Comparison of ENCODE assay signal across 2 cellular contexts in genomic region chr20:57110121-57111027, GRCh38.
TF ChIP-seq lines count a peak whose summit lies in the region.
"Not testable (repeated sequence)": the region's sequence is repeated elsewhere in the genome, so short reads cannot be mapped to it uniquely, and the experiment has no call there.

No MANE protein-coding gene starts in this region.

TF ChIP-seq in GM12878, 131 proteins besides CTCF, POLR2A, EP300 and RAD21:
- TF ChIP-seq NFXL1 (IDR thresholded peaks at IDR 0.05; ENCODE audit: borderline replicate concordance) (peak; percentile 22; the same call in 1 of the 2 replicates), BCL3 (IDR thresholded peaks at IDR 0.05; ENCODE audit: borderline replicate concordance, insufficient read depth, low read depth, low read length, poor library complexity, severe bottlenecking) (peak; percentile 67)

TF ChIP-seq in K562, 482 proteins besides CTCF, POLR2A, EP300 and RAD21 (continues in another document):
- TF ChIP-seq ZNF639 (CRISPR knock-in tag; conservative IDR thresholded peaks at IDR 0.05 in 1 of 2, IDR thresholded peaks at IDR 0.05 in 1 of 2) = peak in 1 of 2 experiments; percentile 70; a peak in 2 of 4 replicates
- TF ChIP-seq XRCC5 (IDR thresholded peaks at IDR 0.05; ENCODE audit: low read depth, low read length) = 0 out of 2 replicates have a peak, but pooled peaks have one; percentile 35
- not testable (repeated sequence) for TF ChIP-seq NR2C2 (CRISPR knock-in tag; IDR thresholded peaks at IDR 0.05); ZBTB40 (CRISPR knock-in tag; IDR thresholded peaks at IDR 0.05); MYC (CRISPR knock-in tag; IDR thresholded peaks at IDR 0.05; ENCODE audit: borderline replicate concordance, low read depth)
- TF ChIP-seq NR2C2 (tag; IDR thresholded peaks at IDR 0.05) = 0 out of 2 replicates have a peak, but pooled peaks have one; percentile 22
- TF ChIP-seq HCFC1 (IDR thresholded peaks at IDR 0.05; ENCODE audit: low read depth, low read length) = peak; percentile 64
- TF ChIP-seq GABPA (tag; conservative IDR thresholded peaks at IDR 0.05; ENCODE audit: low read depth) = peak; percentile 93
- peak; percentile 38; the same call in 1 of the 2 replicates for TF ChIP-seq VEZF1 (CRISPR knock-in tag; IDR thresholded peaks at IDR 0.05)
- peak; percentile 74 for TF ChIP-seq ZBTB40 (IDR thresholded peaks at IDR 0.05)
- peak; percentile 71 for TF ChIP-seq RBFOX2 (IDR thresholded peaks at IDR 0.05; ENCODE audit: low read depth, low read length)
- TF ChIP-seq E2F6 (IDR thresholded peaks at IDR 0.05; ENCODE audit: borderline replicate concordance in 1 of 2, extremely low read depth in 1 of 2, insufficient read depth in 1 of 2, insufficient read length in 1 of 2, low read depth in 1 of 2, low read length in 1 of 2, poor library complexity in 1 of 2, severe bottlenecking in 1 of 2) = peak; percentile 35 to 45
- TF ChIP-seq POLR2G (IDR thresholded peaks at IDR 0.05; ENCODE audit: low read depth, low read length) = peak; percentile 70
- TF ChIP-seq BCLAF1 (IDR thresholded peaks at IDR 0.05; ENCODE audit: borderline replicate concordance in 1 of 2, control insufficient read depth in 1 of 2, low read depth in 2 of 2, low read length in 1 of 2) = 0 out of 4 replicates have a peak, but pooled peaks have one; percentile 62 to 81
- TF ChIP-seq CREM (IDR thresholded peaks at IDR 0.05; ENCODE audit: low read depth) = 0 out of 2 replicates have a peak, but pooled peaks have one; percentile 22
- peak; percentile 62 for TF ChIP-seq MYC (IDR thresholded peaks at IDR 0.05; ENCODE audit: low read depth, low read length)
- 0 out of 2 replicates have a peak, but pooled peaks have one; percentile 41 for TF ChIP-seq CBX1 (IDR thresholded peaks at IDR 0.05; ENCODE audit: low read depth)
- 0 out of 2 replicates have a peak, but pooled peaks have one; percentile 16 for TF ChIP-seq ZKSCAN8 (CRISPR knock-in tag; IDR thresholded peaks at IDR 0.05)
- TF ChIP-seq NRF1 (conservative IDR thresholded peaks at IDR 0.05 in 1 of 2, IDR thresholded peaks at IDR 0.05 in 1 of 2) = 0 out of 4 replicates have a peak, but pooled peaks of 1 of the 2 experiments have one; percentile 22
- peak; percentile 58; the same call in 1 of the 2 replicates for TF ChIP-seq ELF1 (tag; IDR thresholded peaks at IDR 0.05)
- peak; percentile 91 for TF ChIP-seq GABPB1 (CRISPR knock-in tag; IDR thresholded peaks at IDR 0.05)
